ENCODE assay signal across 9 cellular contexts in the genomic region with DNA sequence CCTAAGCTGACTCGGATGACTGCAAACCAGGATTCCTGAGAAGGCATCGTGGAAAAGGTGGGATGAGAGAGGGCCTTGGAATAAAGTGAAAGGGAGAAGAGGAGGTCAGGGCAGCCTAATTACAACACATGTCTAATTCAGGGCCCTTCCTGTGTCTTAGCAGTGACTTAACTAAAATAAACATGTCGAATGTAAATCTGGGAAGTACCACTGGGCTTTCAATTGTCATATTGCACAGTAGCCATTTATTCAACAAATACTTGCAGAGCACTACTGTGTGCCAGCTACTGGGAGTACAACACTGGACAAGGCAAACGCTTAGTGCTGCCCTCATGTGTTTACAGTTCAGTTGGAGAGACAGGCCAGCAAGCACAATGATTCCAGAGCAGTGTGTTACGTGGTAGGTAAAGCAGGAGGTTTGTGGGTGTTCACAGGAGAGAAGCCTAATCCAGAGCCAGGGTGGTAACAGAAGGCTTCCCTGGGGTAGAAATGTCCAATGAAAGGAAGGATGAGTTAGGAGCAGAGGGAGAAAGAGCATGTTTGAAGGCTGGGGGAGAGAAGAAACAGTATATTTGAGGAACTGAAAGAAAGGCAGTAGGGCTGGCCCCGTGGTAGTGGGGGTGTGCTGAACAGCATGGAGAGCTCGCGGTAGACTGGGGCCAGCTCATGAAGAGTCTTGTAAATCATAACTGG. TPM values are rescaled to one million over a fixed set of nuclear protein-coding genes. Genes with fewer than 3 reads are reported as not detected.
A peak's percentile ranks its signal among the peaks of the same experiment; 100 is the strongest.
DNase-seq lines count a peak whose midpoint lies in the region; ATAC-seq and FAIRE-seq lines count a peak whose summit lies in the region.
"Had no signal": no experiment of that assay in that cellular context is flagged by ENCODE, and none has a peak within 500 bp of the region (broad histone marks: within the 10 kb centered on the region; RNA-seq: fewer than 3 reads in every experiment).

No MANE protein-coding gene starts in this region.

- peaks cover 14 to 93% (median 56%) of the 10 kb centered on the region in 5 donors for H3K4me1 ChIP-seq in subcutaneous abdominal adipose tissue (ENCODE audit: control insufficient read depth in 5 of 5, insufficient read depth in 5 of 5, low read length in 5 of 5)

- ATAC-seq in GM19351 (IDR thresholded peaks at IDR 0.05; ENCODE audit: unreplicated experiment) (peak; percentile 98), HG03097 (IDR thresholded peaks at IDR 0.05; ENCODE audit: low FRiP score, unreplicated experiment) (peak; percentile 67)

- peak overlapping the region; percentile 63 for H3K27ac ChIP-seq in subcutaneous abdominal adipose tissue (ENCODE audit: low read depth, low read length)

- FAIRE-seq in GM19239 (lab: Jason Lieb, UNC): no peak
- FAIRE-seq: pancreas had no signal

- no peak overlapping the region for H3K4me3 ChIP-seq in subcutaneous abdominal adipose tissue (ENCODE audit: low read depth in 1 of 5, low read length in 5 of 5)
- H3K4me3 ChIP-seq: pancreas had no signal

- H3K36me3 ChIP-seq in subcutaneous abdominal adipose tissue (ENCODE audit: control insufficient read depth in 5 of 5, insufficient read depth in 5 of 5, low read length in 5 of 5): no peaks in the 10 kb centered on the region
- H3K36me3 ChIP-seq: pancreas had no signal

- H3K9me3 ChIP-seq in subcutaneous abdominal adipose tissue (ENCODE audit: control insufficient read depth in 5 of 5, low read length in 5 of 5): no peaks in the 10 kb centered on the region
- H3K9me3 ChIP-seq: pancreas had no signal

- no peaks in the 10 kb centered on the region for H3K27me3 ChIP-seq in subcutaneous abdominal adipose tissue (ENCODE audit: control insufficient read depth in 5 of 5, insufficient read depth in 4 of 5, low read length in 5 of 5)
- H3K27me3 ChIP-seq: pancreas had no signal

- DNase-seq in RPMI7951 (ENCODE audit: low read depth) (peak; percentile 60), glomerular visceral epithelial cell (ENCODE audit: extremely low spot score) (peak; percentile 52), NCI-H146 treated with DMSO at 0.1 percent for 48 hours (lab: John Stamatoyannopoulos, UW; ENCODE audit: unreplicated experiment) (no peak), GM19239 (ENCODE audit: insufficient read length, low spot score) (no peak)
- no peak for DNase-seq in activated CD4-positive, alpha-beta T cell treated with anti-CD3 and anti-CD28 coated beads, Interleukin-2, amount 50 U/mL, for 1 hour

- peak overlapping the region in 3 of 5 donors; percentile 1 to 41 (median 9) for H3K9ac ChIP-seq in subcutaneous abdominal adipose tissue (ENCODE audit: low read length in 5 of 5)

RNA-seq across cellular contexts. Expression of gene RASAL2, which starts 38.0 kb away (rescaled TPM):
- total RNA-seq in RPMI7951 (2014; rRNA removed; shearing (Covaris generic)): 5.6 and 8.2 TPM in 2 replicates

Comparison
In these comparisons a context has a peak if more than half of its experiments do, and no peak if none do; other contexts are left out.
1. DNase-seq: peak in RPMI7951 (single experiment) and glomerular visceral epithelial cell (single experiment); none in NCI-H146 treated with DMSO at 0.1 percent for 48 hours (single experiment), activated CD4-positive, alpha-beta T cell treated with anti-CD3 and anti-CD28 coated beads, Interleukin-2, amount 50 U/mL, for 1 hour (single experiment) and GM19239 (single experiment).